1 cellular context compared by ENCODE assay signal in the genomic region with DNA sequence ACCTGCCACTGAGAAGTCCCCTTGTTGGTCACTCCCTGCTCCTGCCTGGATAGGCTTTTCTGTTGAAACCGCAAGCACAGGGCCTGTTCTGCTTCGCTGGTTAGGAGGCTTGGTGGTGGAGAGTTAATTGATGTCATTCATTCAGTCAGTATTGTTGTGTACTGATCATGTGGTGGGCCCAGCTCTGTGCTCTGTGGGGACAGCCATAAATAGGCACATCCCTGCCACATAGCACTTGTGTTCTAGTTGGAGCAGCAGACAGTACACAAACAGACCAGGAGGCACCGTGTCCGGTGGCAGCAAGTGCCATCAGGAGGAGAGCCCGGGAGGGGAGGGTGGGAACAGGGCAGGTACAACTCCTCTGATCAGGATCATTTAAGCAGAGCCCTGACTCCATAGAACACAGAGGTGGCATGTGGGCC.
TF ChIP-seq lines count a peak whose summit lies in the region.

No MANE protein-coding gene starts in this region.

TF ChIP-seq in GM12878, 131 proteins besides CTCF, POLR2A, EP300 and RAD21 (continued from another document):
- TF ChIP-seq, protein P1, sequence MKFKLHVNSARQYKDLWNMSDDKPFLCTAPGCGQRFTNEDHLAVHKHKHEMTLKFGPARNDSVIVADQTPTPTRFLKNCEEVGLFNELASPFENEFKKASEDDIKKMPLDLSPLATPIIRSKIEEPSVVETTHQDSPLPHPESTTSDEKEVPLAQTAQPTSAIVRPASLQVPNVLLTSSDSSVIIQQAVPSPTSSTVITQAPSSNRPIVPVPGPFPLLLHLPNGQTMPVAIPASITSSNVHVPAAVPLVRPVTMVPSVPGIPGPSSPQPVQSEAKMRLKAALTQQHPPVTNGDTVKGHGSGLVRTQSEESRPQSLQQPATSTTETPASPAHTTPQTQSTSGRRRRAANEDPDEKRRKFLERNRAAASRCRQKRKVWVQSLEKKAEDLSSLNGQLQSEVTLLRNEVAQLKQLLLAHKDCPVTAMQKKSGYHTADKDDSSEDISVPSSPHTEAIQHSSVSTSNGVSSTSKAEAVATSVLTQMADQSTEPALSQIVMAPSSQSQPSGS (IDR thresholded peaks at IDR 0.05; ENCODE audit: low read length): no peak
- TF ChIP-seq NFYA (IDR thresholded peaks at IDR 0.05; ENCODE audit: borderline replicate concordance, low read depth, low read length) (no peak), RUNX3 (IDR thresholded peaks at IDR 0.05; ENCODE audit: low read length) (peak; percentile 17; the same call in 1 of the 2 replicates), ZZZ3 (IDR thresholded peaks at IDR 0.05; ENCODE audit: control insufficient read depth, insufficient read length, low read depth) (no peak), SMARCA5 (IDR thresholded peaks at IDR 0.05) (no peak), ATF7 (IDR thresholded peaks at IDR 0.05; ENCODE audit: low read depth) (no peak), NFIC (IDR thresholded peaks at IDR 0.05; ENCODE audit: low read depth, low read length) (no peak), ZNF207 (IDR thresholded peaks at IDR 0.05; ENCODE audit: borderline replicate concordance) (no peak), ZNF24 (IDR thresholded peaks at IDR 0.05) (peak; percentile 68), IKZF1 (conservative IDR thresholded peaks at IDR 0.05) (peak; percentile 79), RAD51 (IDR thresholded peaks at IDR 0.05) (no peak), MYB (IDR thresholded peaks at IDR 0.05; ENCODE audit: borderline replicate concordance, low read depth, low read length) (no peak), BHLHE40 (IDR thresholded peaks at IDR 0.05; ENCODE audit: borderline replicate concordance in 1 of 2, low read depth in 2 of 2, low read length in 1 of 2) (peak; percentile 24 to 41; a peak in 1 of 4 replicates), KLF5 (IDR thresholded peaks at IDR 0.05; ENCODE audit: partially characterized antibody) (no peak), NBN (IDR thresholded peaks at IDR 0.05) (no peak), CHD4 (IDR thresholded peaks at IDR 0.05) (no peak), TCF7 (IDR thresholded peaks at IDR 0.05; ENCODE audit: borderline replicate concordance) (no peak), RB1 (IDR thresholded peaks at IDR 0.05; ENCODE audit: borderline replicate concordance) (no peak), BACH1 (IDR thresholded peaks at IDR 0.05; ENCODE audit: borderline replicate concordance) (no peak)
- TF ChIP-seq, protein P2, sequence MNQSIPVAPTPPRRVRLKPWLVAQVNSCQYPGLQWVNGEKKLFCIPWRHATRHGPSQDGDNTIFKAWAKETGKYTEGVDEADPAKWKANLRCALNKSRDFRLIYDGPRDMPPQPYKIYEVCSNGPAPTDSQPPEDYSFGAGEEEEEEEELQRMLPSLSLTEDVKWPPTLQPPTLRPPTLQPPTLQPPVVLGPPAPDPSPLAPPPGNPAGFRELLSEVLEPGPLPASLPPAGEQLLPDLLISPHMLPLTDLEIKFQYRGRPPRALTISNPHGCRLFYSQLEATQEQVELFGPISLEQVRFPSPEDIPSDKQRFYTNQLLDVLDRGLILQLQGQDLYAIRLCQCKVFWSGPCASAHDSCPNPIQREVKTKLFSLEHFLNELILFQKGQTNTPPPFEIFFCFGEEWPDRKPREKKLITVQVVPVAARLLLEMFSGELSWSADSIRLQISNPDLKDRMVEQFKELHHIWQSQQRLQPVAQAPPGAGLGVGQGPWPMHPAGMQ (IDR thresholded peaks at IDR 0.05; ENCODE audit: borderline replicate concordance): no peak
- TF ChIP-seq, protein P3, sequence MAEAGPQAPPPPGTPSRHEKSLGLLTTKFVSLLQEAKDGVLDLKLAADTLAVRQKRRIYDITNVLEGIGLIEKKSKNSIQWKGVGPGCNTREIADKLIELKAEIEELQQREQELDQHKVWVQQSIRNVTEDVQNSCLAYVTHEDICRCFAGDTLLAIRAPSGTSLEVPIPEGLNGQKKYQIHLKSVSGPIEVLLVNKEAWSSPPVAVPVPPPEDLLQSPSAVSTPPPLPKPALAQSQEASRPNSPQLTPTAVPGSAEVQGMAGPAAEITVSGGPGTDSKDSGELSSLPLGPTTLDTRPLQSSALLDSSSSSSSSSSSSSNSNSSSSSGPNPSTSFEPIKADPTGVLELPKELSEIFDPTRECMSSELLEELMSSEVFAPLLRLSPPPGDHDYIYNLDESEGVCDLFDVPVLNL (IDR thresholded peaks at IDR 0.05; ENCODE audit: low read depth, low read length): no peak
